9 cellular contexts compared by ENCODE assay signal in the genomic region with DNA sequence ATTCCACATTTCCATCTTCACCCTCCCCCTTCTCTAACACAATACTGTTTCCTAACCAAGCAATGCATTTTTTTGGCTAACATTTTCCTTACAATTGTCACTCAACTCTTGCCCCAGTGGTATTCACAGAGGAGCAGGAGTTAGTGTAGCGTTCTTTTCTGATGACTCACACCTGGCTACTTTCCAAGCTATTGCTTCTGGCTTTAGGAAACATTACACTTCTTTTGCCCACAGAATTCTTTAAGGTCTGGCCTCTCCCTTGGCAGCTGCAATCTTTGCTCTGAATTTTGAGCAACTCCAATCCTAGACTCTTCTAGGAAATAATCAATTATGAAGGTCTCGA. TPM values are rescaled to one million over a fixed set of nuclear protein-coding genes. Genes with fewer than 3 reads are reported as not detected.
A peak's percentile ranks its signal among the peaks of the same experiment; 100 is the strongest.
DNase-seq lines count a peak whose midpoint lies in the region; ATAC-seq, FAIRE-seq and TF ChIP-seq lines count a peak whose summit lies in the region.
"Had no signal": no experiment of that assay in that cellular context is flagged by ENCODE, and none has a peak within 500 bp of the region (broad histone marks: within the 10 kb centered on the region; RNA-seq: fewer than 3 reads in every experiment).

No MANE protein-coding gene starts in this region.

- no peak for TF ChIP-seq RAD21 in K562 (CRISPR knock-in tag; conservative IDR thresholded peaks at IDR 0.05 in 1 of 2, IDR thresholded peaks at IDR 0.05 in 1 of 2)

- TF ChIP-seq EP300 in K562 (IDR thresholded peaks at IDR 0.05; ENCODE audit: low read length) (no peak), esophagus muscularis mucosa (IDR thresholded peaks at IDR 0.05) (no peak)

- peaks cover 13% of the 10 kb centered on the region for H3K9me3 ChIP-seq in AG04450 (ENCODE audit: control insufficient read depth, insufficient read depth, low read length)
- no peaks in the 10 kb centered on the region for H3K9me3 ChIP-seq in K562 (replicated peaks; ENCODE audit: control insufficient read depth, insufficient read depth, low read depth, low read length)
- H3K9me3 ChIP-seq in esophagus muscularis mucosa = peaks cover 0 to 20% (median 15%) of the 10 kb centered on the region in 4 donors

- no peak overlapping the region for H3K4me3 ChIP-seq in AG04450 (ENCODE audit: low read depth, low read length)
- H3K4me3 ChIP-seq in K562 = no peak overlapping the region
- H3K4me3 ChIP-seq in esophagus muscularis mucosa = no peak overlapping the region
- H3K4me3 ChIP-seq: ovary had no signal

- H4K20me1 ChIP-seq in K562 (replicated peaks; ENCODE audit: control insufficient read depth, insufficient read depth, low read length) = no peaks in the 10 kb centered on the region

- POLR2A ChIA-PET in AG04450 (lab: Yijun Ruan, JAX) = interaction anchor here (0.9 to 1.2 kb wide), 3 partner anchors 23 to 47 kb away, joined by 3 read pairs; no protein-coding TSS in a partner anchor
- POLR2A ChIA-PET in K562 (lab: Yijun Ruan, JAX) = no interaction called here

- ATAC-seq in K562 (no peak), left lobe of liver (peak; percentile 78), HG03439 (IDR thresholded peaks at IDR 0.05; ENCODE audit: unreplicated experiment) (no peak), GM19324 (IDR thresholded peaks at IDR 0.05; ENCODE audit: low FRiP score, unreplicated experiment) (no peak)

- H3K27ac ChIP-seq in AG04450 (ENCODE audit: low read depth, low read length) (no peak overlapping the region), K562 (ENCODE audit: extremely low read depth, low read depth, low read length) (no peak overlapping the region), esophagus muscularis mucosa (replicated peaks in 1 of 4) (no peak overlapping the region)
- H3K27ac ChIP-seq: ovary had no signal

- TF ChIP-seq POLR2A in K562 (conservative IDR thresholded peaks at IDR 0.05) = no peak
- TF ChIP-seq POLR2A in esophagus muscularis mucosa (IDR thresholded peaks at IDR 0.05; ENCODE audit: low read depth) = no peak

- no peaks in the 10 kb centered on the region for H3K27me3 ChIP-seq in AG04450 (ENCODE audit: control insufficient read depth, insufficient read depth, low read length)
- no peaks in the 10 kb centered on the region for H3K27me3 ChIP-seq in K562 (ENCODE audit: control insufficient read depth in 2 of 2, insufficient read depth in 2 of 2, low read length in 2 of 2)
- no peaks in the 10 kb centered on the region for H3K27me3 ChIP-seq in esophagus muscularis mucosa
- H3K27me3 ChIP-seq: ovary had no signal

- H3K9ac ChIP-seq in K562 (ENCODE audit: insufficient read depth in 1 of 2, low read depth in 2 of 2, low read length in 2 of 2) = no peak overlapping the region

- H3K4me2 ChIP-seq in K562 (ENCODE audit: insufficient read depth, low read length) = no peak overlapping the region

- intact Hi-C loops in K562 (cut with micrococcal nuclease) (no loop called here), esophagus muscularis mucosa (cut with DNase I) (no loop called here)

- H3K9me1 ChIP-seq in K562 (ENCODE audit: control insufficient read depth, insufficient read depth, low read length) = no peaks in the 10 kb centered on the region

- no peak overlapping the region for H2AFZ ChIP-seq in K562 (ENCODE audit: low read depth, low read length)

- H3K79me2 ChIP-seq in K562 (ENCODE audit: control insufficient read depth, insufficient read depth, low read length) = no peaks in the 10 kb centered on the region

- H3K36me3 ChIP-seq in K562 (ENCODE audit: control insufficient read depth, insufficient read depth, low read length) (no peaks in the 10 kb centered on the region), esophagus muscularis mucosa (no peaks in the 10 kb centered on the region)
- H3K36me3 ChIP-seq: ovary had no signal

- WGBS in K562 (ENCODE audit: insufficient coverage, low coverage, missing lambda C conversion rate) = 0% methylated on average over 2 of the region's 2 CpGs
- WGBS in esophagus muscularis mucosa = 12% methylated on average over 2 of the region's 2 CpGs

- no peak for FAIRE-seq in K562 (lab: Jason Lieb, UNC)

- CTCF ChIA-PET in AG04450 (lab: Charles Lee) = interaction anchor here (1.2 to 1.6 kb wide), 2 partner anchors 46 to 705 kb away, joined by 3 to 5 read pairs; no protein-coding TSS in a partner anchor
- CTCF ChIA-PET in K562 (lab: Yijun Ruan, JAX; ENCODE audit: low intra/inter-chr PET ratio) = no interaction called here

- H3K4me1 ChIP-seq in K562 (replicated peaks in 1 of 2; ENCODE audit: control insufficient read depth in 2 of 2, insufficient read depth in 2 of 2, low read length in 2 of 2) = no peaks in the 10 kb centered on the region
- peaks cover 11 to 19% (median 13%) of the 10 kb centered on the region in 4 donors for H3K4me1 ChIP-seq in esophagus muscularis mucosa

- in situ Hi-C loops in KBM-7 (cut with MboI; ENCODE audit: low pct_unique_long_range_greater_than_20kb, low sequenced_read_pairs) = no loop called here
- in situ Hi-C loops in K562 (cut with MboI) = no loop called here

- TF ChIP-seq CTCF in AG04450 (IDR thresholded peaks at IDR 0.05; ENCODE audit: low read depth, low read length) = no peak
- no peak for TF ChIP-seq CTCF in K562 (IDR thresholded peaks at IDR 0.05 in 2 of 3, conservative IDR thresholded peaks at IDR 0.05 in 1 of 3; ENCODE audit: insufficient read depth in 2 of 3, low read depth in 1 of 3, low read length in 3 of 3)
- no peak for TF ChIP-seq CTCF in esophagus muscularis mucosa (IDR thresholded peaks at IDR 0.05)

- BruUV-seq in K562 (replicated peaks; lab: Mats Ljungman, UMichigan) = no TSS peak

- DNase-seq in AG04450 (ENCODE audit: low read depth, low spot score) (peak; percentile 94), KBM-7 (peak; percentile 85), K562 (ENCODE audit: extremely low read depth in 1 of 4, low spot score in 3 of 4) (no peak), left lobe of liver (ENCODE audit: low spot score) (no peak), esophagus muscularis mucosa (ENCODE audit: extremely low spot score) (no peak)
- DNase-seq in activated CD4-positive, alpha-beta T cell treated with anti-CD3 and anti-CD28 coated beads for 48 hours = no peak

TF ChIP-seq in K562, 482 proteins besides CTCF, POLR2A, EP300 and RAD21:
- peak; percentile 45 for TF ChIP-seq HNRNPLL (IDR thresholded peaks at IDR 0.05; ENCODE audit: low read depth, low read length, poor library complexity, severe bottlenecking)
- TF ChIP-seq TAF1 (IDR thresholded peaks at IDR 0.05; ENCODE audit: control insufficient read depth, extremely low read depth, insufficient read depth, low read length, severe bottlenecking) = no peak
- TF ChIP-seq NFIC (IDR thresholded peaks at IDR 0.05) = 0 out of 2 replicates have a peak, but pooled peaks have one; percentile 10

RNA-seq across cellular contexts. Expression of gene PDGFC, which starts 27.5 kb away (rescaled TPM):
- polyA plus RNA-seq in AG04450 (2011; rRNA removed) (66.8 and 72.7 TPM in 2 replicates), K562 (2011; rRNA removed) (not detected in 2 replicates), K562 (2014; fragmentation: Illumina TruSeq; extraction: Trizol) (not detected in 2 replicates), K562 (2014; fragmentation: Nextera tagmentation; extraction: Ambion mirVana) (not detected), K562 (2014; rRNA removed) (not detected in 2 replicates)
- 90.2 and 126 TPM in 2 replicates for polyA minus RNA-seq in AG04450 (2011; rRNA and poly(A)+ RNA removed)
- not detected in 2 replicates for total RNA-seq in K562 (2011; cell fraction: chromatin; rRNA removed; ENCODE audit: low replicate concordance)
- total RNA-seq in K562 (2011; cell fraction: nucleolus; rRNA removed) = not detected in 2 replicates
- not detected in 2 replicates for total RNA-seq in K562 (2011; cell fraction: nucleoplasm; rRNA removed)
- total RNA-seq in K562 (2014; rRNA removed) (not detected in 2 replicates), K562 (2014; rRNA removed; fragmentation: Illumina TruSeq; extraction: Trizol) (not detected in 2 replicates), K562 (2015; rRNA removed; fragmentation: Illumina TruSeq; extraction: Trizol) (not detected in 2 replicates), K562 (2021) (0.20 TPM in 1 of 2 replicates, not detected in the other), left lobe of liver (9.1 TPM), esophagus muscularis mucosa (10 to 100 TPM; 25.3 to 38.3 (median 30.0) TPM)
- not detected in 2 replicates for polyA plus RNA-seq in K562 (2011; cell fraction: cytosol; rRNA removed)
- polyA plus RNA-seq in K562 (2011; cell fraction: nucleus; rRNA removed) = not detected in 2 replicates
- not detected in 2 replicates for polyA plus RNA-seq in K562 (2012)
- polyA minus RNA-seq in K562 (2011; rRNA and poly(A)+ RNA removed) = not detected in 2 replicates
- not detected in 2 replicates for polyA minus RNA-seq in K562 (2011; cell fraction: cytosol; rRNA and poly(A)+ RNA removed)
- polyA minus RNA-seq in K562 (2011; cell fraction: nucleus; rRNA and poly(A)+ RNA removed) = not detected in 2 replicates

Comparison
In these comparisons a context has a peak if more than half of its experiments do, and no peak if none do; other contexts are left out.
1. DNase-seq: peak in AG04450 (single experiment) and KBM-7 (single experiment); none in K562 (0 of 4), left lobe of liver (single experiment), esophagus muscularis mucosa (single experiment) and activated CD4-positive, alpha-beta T cell treated with anti-CD3 and anti-CD28 coated beads for 48 hours (single experiment).